Comparison of ENCODE assay signal across 18 cellular contexts in genomic region chr14:44589180-44589579, GRCh38.
"Had no signal": no experiment of that assay in that cellular context is flagged by ENCODE, and none has a peak within 500 bp of the region (broad histone marks: within the 10 kb centered on the region; RNA-seq: fewer than 3 reads in every experiment).

No MANE protein-coding gene starts in this region.

- H3K27ac ChIP-seq: dorsolateral prefrontal cortex, esophagus squamous epithelium, heart right ventricle, upper lobe of right lung had no signal

- H3K9me3 ChIP-seq: esophagus squamous epithelium, upper lobe of right lung had no signal

- H3K4me1 ChIP-seq: esophagus squamous epithelium, heart right ventricle, upper lobe of right lung had no signal

- H3K36me3 ChIP-seq: esophagus squamous epithelium, heart right ventricle, upper lobe of right lung had no signal

- FAIRE-seq: keratinocyte had no signal

- ATAC-seq: activated T-cell treated with anti-CD3 and anti-CD28 coated beads, Interleukin-2, amount 50 U/mL, for 72 hours; heart right ventricle; left ventricle myocardium superior; stimulated activated naive CD8-positive, alpha-beta T cell treated with anti-CD3 and anti-CD28 coated beads, Interleukin-15, Interleukin-2, amounts not matched to agents 100 U/mL and 50 U/mL, for 24 hours; upper lobe of right lung had no signal

- DNase-seq: activated CD4-positive, alpha-beta memory T cell treated with anti-CD3 and anti-CD28 coated beads for 36 hours; activated CD4-positive, alpha-beta T cell treated with anti-CD3 and anti-CD28 coated beads for 1 hour; activated gamma-delta T cell treated with Interleukin-2 at 50 U/mL for 16 hours; activated naive CD8-positive, alpha-beta T cell treated with anti-CD3 and anti-CD28 coated beads for 36 hours; activated T-cell treated with anti-CD3 and anti-CD28 coated beads, Interleukin-2, amount 50 U/mL, for 72 hours; anterior cingulate cortex; dorsolateral prefrontal cortex; esophagus squamous epithelium; foreskin melanocyte; heart right ventricle; left ventricle myocardium superior; mesendoderm; nephron progenitor cell; stimulated activated CD4-positive, alpha-beta T cell treated with anti-CD3 and anti-CD28 coated beads, Interleukin-2, amount 100 ng/mL, for 48 hours; stimulated activated naive CD8-positive, alpha-beta T cell treated with anti-CD3 and anti-CD28 coated beads, Interleukin-15, Interleukin-2, amounts not matched to agents 100 U/mL and 50 U/mL, for 24 hours; T1000; upper lobe of right lung had no signal

- H3K27me3 ChIP-seq: dorsolateral prefrontal cortex, esophagus squamous epithelium, heart right ventricle, upper lobe of right lung had no signal

- H3K4me3 ChIP-seq: dorsolateral prefrontal cortex, esophagus squamous epithelium, heart right ventricle, upper lobe of right lung had no signal
